8 cellular contexts compared by ENCODE assay signal in genomic region chr3:69058180-69058946, GRCh38. TPM values are rescaled to one million over a fixed set of nuclear protein-coding genes. Genes with fewer than 3 reads are reported as not detected.
DNase-seq lines count a peak whose midpoint lies in the region; ATAC-seq and TF ChIP-seq lines count a peak whose summit lies in the region.

No MANE protein-coding gene starts in this region.

- H3K4me1 Mint-ChIP-seq in activated CD8-positive, alpha-beta memory T cell treated with anti-CD3 and anti-CD28 coated beads, Interleukin-2, amount 10 ng/mL, durations not matched to agents 7 days and 5 days: peaks cover 52% of the 10 kb centered on the region
- H3K4me1 Mint-ChIP-seq in stimulated activated memory B cell treated with anti-CD40 and anti-IgM and Interleukin-4, amounts not matched to agents 10 μg/mL and 1 μg/mL and 100 μg/mL, for 72 hours: peaks cover 19% of the 10 kb centered on the region

- H3K27me3 ChIP-seq in ovary: no peaks in the 10 kb centered on the region

- H3K4me3 ChIP-seq in ovary: no peak overlapping the region

- H3K9me3 Mint-ChIP-seq in activated CD8-positive, alpha-beta memory T cell treated with anti-CD3 and anti-CD28 coated beads, Interleukin-2, amount 10 ng/mL, durations not matched to agents 7 days and 5 days (ENCODE audit: low read depth): peaks cover 3% of the 10 kb centered on the region
- no peaks in the 10 kb centered on the region for H3K9me3 Mint-ChIP-seq in stimulated activated memory B cell treated with anti-CD40 and anti-IgM and Interleukin-4, amounts not matched to agents 10 μg/mL and 1 μg/mL and 100 μg/mL, for 72 hours

- peaks cover 73% of the 10 kb centered on the region for H3K36me3 Mint-ChIP-seq in activated CD8-positive, alpha-beta memory T cell treated with anti-CD3 and anti-CD28 coated beads, Interleukin-2, amount 10 ng/mL, durations not matched to agents 7 days and 5 days
- peaks cover 49% of the 10 kb centered on the region for H3K36me3 Mint-ChIP-seq in stimulated activated memory B cell treated with anti-CD40 and anti-IgM and Interleukin-4, amounts not matched to agents 10 μg/mL and 1 μg/mL and 100 μg/mL, for 72 hours

- CTCF ChIA-PET in activated CD8-positive, alpha-beta memory T cell treated with anti-CD3 and anti-CD28 coated beads, Interleukin-2, amount 10 ng/mL, durations not matched to agents 7 days and 5 days (lab: Charles Lee): interaction anchor here (1.1 to 1.7 kb wide), 5 partner anchors 20 to 31 kb away, joined by 3 to 5 read pairs (median 4); no protein-coding TSS in a partner anchor

- peak overlapping the region; percentile 11 for H3K4me3 Mint-ChIP-seq in activated CD8-positive, alpha-beta memory T cell treated with anti-CD3 and anti-CD28 coated beads, Interleukin-2, amount 10 ng/mL, durations not matched to agents 7 days and 5 days
- H3K4me3 Mint-ChIP-seq in stimulated activated memory B cell treated with anti-CD40 and anti-IgM and Interleukin-4, amounts not matched to agents 10 μg/mL and 1 μg/mL and 100 μg/mL, for 72 hours: peak overlapping the region; percentile 26

- peak; percentile 58 for DNase-seq in activated CD8-positive, alpha-beta memory T cell treated with anti-CD3 and anti-CD28 coated beads, Interleukin-2, amount 10 ng/mL, durations not matched to agents 7 days and 5 days
- no peak for DNase-seq in activated CD8-positive, alpha-beta memory T cell treated with anti-CD3 and anti-CD28 coated beads, Interleukin-2, amount 50 U/mL, for 48 hours
- DNase-seq in OCI-M1 (lab: John Stamatoyannopoulos, UW): peak; percentile 28
- DNase-seq in D341Med (ENCODE audit: low spot score): no peak
- DNase-seq in ovary: no peak
- DNase-seq in DMS79 (lab: John Stamatoyannopoulos, UW): no peak

- no peaks in the 10 kb centered on the region for H3K4me1 ChIP-seq in ovary (ENCODE audit: insufficient read depth)

- 92 to 95% (median 92%) methylated on average over 3 of the region's 3 CpGs for WGBS in ovary, 3 donors

- no peak for TF ChIP-seq POLR2A in ovary (IDR thresholded peaks at IDR 0.05)

- peak; percentile 97 for ATAC-seq in activated CD8-positive, alpha-beta memory T cell treated with anti-CD3 and anti-CD28 coated beads, Interleukin-2, amount 10 ng/mL, durations not matched to agents 7 days and 5 days
- ATAC-seq in HG02885 (IDR thresholded peaks at IDR 0.05; ENCODE audit: poor library complexity, unreplicated experiment): peak; percentile 100
- ATAC-seq in stimulated activated memory B cell treated with anti-CD40 and anti-IgM and Interleukin-4, amounts not matched to agents 10 μg/mL and 1 μg/mL and 100 μg/mL, for 72 hours: peak; percentile 98

- intact Hi-C loops in ovary (cut with DNase I): no loop called here

- H3K27me3 Mint-ChIP-seq in activated CD8-positive, alpha-beta memory T cell treated with anti-CD3 and anti-CD28 coated beads, Interleukin-2, amount 10 ng/mL, durations not matched to agents 7 days and 5 days: no peaks in the 10 kb centered on the region
- H3K27me3 Mint-ChIP-seq in stimulated activated memory B cell treated with anti-CD40 and anti-IgM and Interleukin-4, amounts not matched to agents 10 μg/mL and 1 μg/mL and 100 μg/mL, for 72 hours: no peaks in the 10 kb centered on the region

- H3K9me3 ChIP-seq in ovary: no peaks in the 10 kb centered on the region

- peak overlapping the region; percentile 88 for H3K27ac Mint-ChIP-seq in activated CD8-positive, alpha-beta memory T cell treated with anti-CD3 and anti-CD28 coated beads, Interleukin-2, amount 10 ng/mL, durations not matched to agents 7 days and 5 days
- peak overlapping the region; percentile 74 for H3K27ac Mint-ChIP-seq in stimulated activated memory B cell treated with anti-CD40 and anti-IgM and Interleukin-4, amounts not matched to agents 10 μg/mL and 1 μg/mL and 100 μg/mL, for 72 hours

- TF ChIP-seq CTCF in ovary (IDR thresholded peaks at IDR 0.05): no peak

- no peak for TF ChIP-seq EP300 in ovary (IDR thresholded peaks at IDR 0.05)

- no peak overlapping the region for H3K27ac ChIP-seq in ovary

- no peaks in the 10 kb centered on the region for H3K36me3 ChIP-seq in ovary

RNA-seq across cellular contexts. Expression of gene TMF1, which starts 6.2 kb away (rescaled TPM):
- 10 to 100 TPM; 47.5 to 49.5 TPM for total RNA-seq in activated CD8-positive, alpha-beta memory T cell treated with anti-CD3 and anti-CD28 coated beads, Interleukin-2, amount 10 ng/mL, durations not matched to agents 7 days and 5 days
- total RNA-seq in ovary: 10 to 100 TPM; 24.1 to 36.4 (median 28.7) TPM
- polyA plus RNA-seq in ovary: 10 to 100 TPM; 10.7 to 14.2 TPM

RNA-seq across cellular contexts. Expression of gene UBA3, which starts 21.8 kb away (rescaled TPM):
- 100 to 1,000 TPM; 104 to 133 TPM for total RNA-seq in activated CD8-positive, alpha-beta memory T cell treated with anti-CD3 and anti-CD28 coated beads, Interleukin-2, amount 10 ng/mL, durations not matched to agents 7 days and 5 days
- total RNA-seq in ovary: 10 to 100 TPM; 43.7 to 54.9 (median 49.5) TPM
- polyA plus RNA-seq in ovary: 10 to 100 TPM; 34.7 to 42.9 TPM

RNA-seq across cellular contexts. Expression of gene ARL6IP5, which starts 26.4 kb away (rescaled TPM):
- 100 to 1,000 TPM; 132 to 203 TPM for total RNA-seq in activated CD8-positive, alpha-beta memory T cell treated with anti-CD3 and anti-CD28 coated beads, Interleukin-2, amount 10 ng/mL, durations not matched to agents 7 days and 5 days
- total RNA-seq in ovary: 100 to 1,000 TPM in 1 of 7 donors, 10 to 100 TPM in 6; 59.0 to 114 (median 77.4) TPM
- polyA plus RNA-seq in ovary: 100 to 1,000 TPM in 1 of 2 donors, 10 to 100 TPM in 1; 80.7 to 197 TPM

RNA-seq across cellular contexts. Expression of gene EOGT, which starts 44.9 kb away (rescaled TPM):
- total RNA-seq in activated CD8-positive, alpha-beta memory T cell treated with anti-CD3 and anti-CD28 coated beads, Interleukin-2, amount 10 ng/mL, durations not matched to agents 7 days and 5 days: 10 to 100 TPM; 15.4 to 15.5 TPM
- total RNA-seq in ovary: 10 to 100 TPM; 12.1 to 40.7 (median 20.9) TPM
- polyA plus RNA-seq in ovary: 10 to 100 TPM; 13.1 to 22.7 TPM

Comparison
In these comparisons a context has a peak if more than half of its experiments do, and no peak if none do; other contexts are left out.
1. DNase-seq: peak in activated CD8-positive, alpha-beta memory T cell treated with anti-CD3 and anti-CD28 coated beads, Interleukin-2, amount 10 ng/mL, durations not matched to agents 7 days and 5 days (single experiment) and OCI-M1 (single experiment); none in activated CD8-positive, alpha-beta memory T cell treated with anti-CD3 and anti-CD28 coated beads, Interleukin-2, amount 50 U/mL, for 48 hours (single experiment), D341Med (single experiment), ovary (0 of 5) and DMS79 (single experiment).
2. Peak in every context shown above with its lines, with median percentiles within 50 percentile points of each other: ATAC-seq.